Comparison of ENCODE assay signal across 8 cellular contexts in genomic region chr18:70195852-70196434, GRCh38. TPM values are rescaled to one million over a fixed set of nuclear protein-coding genes. Genes with fewer than 3 reads are reported as not detected.
DNase-seq lines count a peak whose midpoint lies in the region; ATAC-seq and TF ChIP-seq lines count a peak whose summit lies in the region.

No MANE protein-coding gene starts in this region.

- peaks cover 37% of the 10 kb centered on the region for H3K36me3 Mint-ChIP-seq in activated naive CD4-positive, alpha-beta T cell treated with anti-CD3 and anti-CD28 coated beads, Interleukin-2, amount 10 ng/mL, durations not matched to agents 7 days and 5 days
- peaks cover 0 to 6% of the 10 kb centered on the region in 2 donors for H3K36me3 Mint-ChIP-seq in activated naive CD4-positive, alpha-beta T cell treated with anti-CD3 and anti-CD28 coated beads, Interleukin-2, amount 50 U/mL, for 72 hours
- H3K36me3 Mint-ChIP-seq in endodermal cell (ENCODE audit: low read depth) = peaks cover 41% of the 10 kb centered on the region

- H3K36me3 ChIP-seq in Peyer's patch = peaks cover 0 to 44% (median 0%) of the 10 kb centered on the region in 3 donors
- peaks cover 48% of the 10 kb centered on the region for H3K36me3 ChIP-seq in endodermal cell (ENCODE audit: control insufficient read depth, insufficient read depth, low read length)
- H3K36me3 ChIP-seq in mesendoderm (ENCODE audit: control insufficient read depth, insufficient read depth, low read length) = peaks cover under 1% of the 10 kb centered on the region

- TF ChIP-seq CTCF in Peyer's patch (IDR thresholded peaks at IDR 0.05) (peak; percentile 34 to 89 (median 74)), endodermal cell (conservative IDR thresholded peaks at IDR 0.05) (peak; percentile 89)

- no peak for TF ChIP-seq POLR2A in Peyer's patch (IDR thresholded peaks at IDR 0.05)

- H2AK5ac ChIP-seq in mesendoderm (ENCODE audit: low read length) = no peak overlapping the region

- no peaks in the 10 kb centered on the region for H3K79me1 ChIP-seq in mesendoderm (ENCODE audit: low read length)

- H3K4me3 ChIP-seq in Peyer's patch = no peak overlapping the region
- peak overlapping the region; percentile 32 for H3K4me3 ChIP-seq in endodermal cell (ENCODE audit: low read length)
- H3K4me3 ChIP-seq in mesendoderm (ENCODE audit: low read length) = no peak overlapping the region

- H3K4me3 Mint-ChIP-seq in activated naive CD4-positive, alpha-beta T cell treated with anti-CD3 and anti-CD28 coated beads, Interleukin-2, amount 10 ng/mL, durations not matched to agents 7 days and 5 days = no peak overlapping the region
- H3K4me3 Mint-ChIP-seq in endodermal cell = no peak overlapping the region

- no peaks in the 10 kb centered on the region for H3K4me1 Mint-ChIP-seq in activated naive CD4-positive, alpha-beta T cell treated with anti-CD3 and anti-CD28 coated beads, Interleukin-2, amount 10 ng/mL, durations not matched to agents 7 days and 5 days
- peaks cover 17% of the 10 kb centered on the region for H3K4me1 Mint-ChIP-seq in endodermal cell

- no peak overlapping the region for H3K9ac ChIP-seq in endodermal cell (ENCODE audit: extremely low read depth, low read length, poor library complexity, severe bottlenecking)
- no peak overlapping the region for H3K9ac ChIP-seq in mesendoderm (ENCODE audit: low read length)

- H3K27me3 Mint-ChIP-seq in activated naive CD4-positive, alpha-beta T cell treated with anti-CD3 and anti-CD28 coated beads, Interleukin-2, amount 10 ng/mL, durations not matched to agents 7 days and 5 days = no peaks in the 10 kb centered on the region
- peaks cover 17% of the 10 kb centered on the region for H3K27me3 Mint-ChIP-seq in endodermal cell (ENCODE audit: insufficient read depth)

- H3K4me1 ChIP-seq in Peyer's patch = no peaks in the 10 kb centered on the region
- no peaks in the 10 kb centered on the region for H3K4me1 ChIP-seq in endodermal cell (ENCODE audit: control insufficient read depth, insufficient read depth, low read length)
- no peaks in the 10 kb centered on the region for H3K4me1 ChIP-seq in mesendoderm (ENCODE audit: control insufficient read depth, low read depth, low read length)

- H3K27ac ChIP-seq in Peyer's patch (no peak overlapping the region), endodermal cell (ENCODE audit: low read depth, low read length) (no peak overlapping the region), mesendoderm (ENCODE audit: low read depth, low read length) (no peak overlapping the region)

- H3K27me3 ChIP-seq in Peyer's patch = no peaks in the 10 kb centered on the region
- H3K27me3 ChIP-seq in endodermal cell (ENCODE audit: control insufficient read depth, insufficient read depth, low read length, poor library complexity, severe bottlenecking) = peaks cover 19% of the 10 kb centered on the region
- H3K27me3 ChIP-seq in mesendoderm (ENCODE audit: insufficient read depth, low read length, poor library complexity) = no peaks in the 10 kb centered on the region

- WGBS in endodermal cell (ENCODE audit: insufficient coverage in 1 of 2, insufficient read length in 1 of 2), 2 experiments = 74 to 86% methylated on average over 3 of the region's 5 CpGs
- WGBS in mesendoderm (ENCODE audit: extremely low coverage, insufficient coverage, low lambda C conversion rate) = no CpG with 5 or more reads among the region's 5 CpGs

- no peaks in the 10 kb centered on the region for H3K9me3 ChIP-seq in Peyer's patch
- H3K9me3 ChIP-seq in endodermal cell (ENCODE audit: control insufficient read depth, low read length) = no peaks in the 10 kb centered on the region

- no peak overlapping the region for H4K8ac ChIP-seq in mesendoderm (ENCODE audit: low read depth, low read length)

- peak; percentile 37 for DNase-seq in activated naive CD4-positive, alpha-beta T cell treated with anti-CD3 and anti-CD28 coated beads, Interleukin-2, amount 10 ng/mL, durations not matched to agents 7 days and 5 days
- DNase-seq in activated naive CD4-positive, alpha-beta T cell treated with anti-CD3 and anti-CD28 coated beads, Interleukin-2, amount 50 U/mL, for 72 hours (ENCODE audit: low spot score in 2 of 2) = no peak
- DNase-seq in Peyer's patch (peak in 1 of 3 donors; percentile 63), endodermal cell (peak; percentile 47), mesendoderm (peak; percentile 49), NCI-H524 treated with DMSO at 0.1 percent for 48 hours (lab: John Stamatoyannopoulos, UW) (no peak), NCI-H1048 (lab: John Stamatoyannopoulos, UW) (no peak)

- no peak overlapping the region for H3K4me2 ChIP-seq in mesendoderm (ENCODE audit: low read length)

- H3K79me2 ChIP-seq in mesendoderm (ENCODE audit: control insufficient read depth, insufficient read depth, low read length) = no peaks in the 10 kb centered on the region

- no peak for ATAC-seq in activated naive CD4-positive, alpha-beta T cell treated with anti-CD3 and anti-CD28 coated beads, Interleukin-2, amount 50 U/mL, for 72 hours
- ATAC-seq in HG03521 (IDR thresholded peaks at IDR 0.05; ENCODE audit: unreplicated experiment) = peak; percentile 35

- H3K56ac ChIP-seq in mesendoderm (ENCODE audit: low read length) = no peak overlapping the region

- no peak overlapping the region for H3K27ac Mint-ChIP-seq in activated naive CD4-positive, alpha-beta T cell treated with anti-CD3 and anti-CD28 coated beads, Interleukin-2, amount 10 ng/mL, durations not matched to agents 7 days and 5 days
- no peak overlapping the region for H3K27ac Mint-ChIP-seq in activated naive CD4-positive, alpha-beta T cell treated with anti-CD3 and anti-CD28 coated beads, Interleukin-2, amount 50 U/mL, for 72 hours
- no peak overlapping the region for H3K27ac Mint-ChIP-seq in endodermal cell

- no peak overlapping the region for H2BK120ac ChIP-seq in mesendoderm (ENCODE audit: low read depth, low read length)

- H3K23ac ChIP-seq in mesendoderm (ENCODE audit: low read length) = no peak overlapping the region

- H3K4ac ChIP-seq in mesendoderm (ENCODE audit: low read depth, low read length) = no peak overlapping the region

- no peaks in the 10 kb centered on the region for H3K9me3 Mint-ChIP-seq in activated naive CD4-positive, alpha-beta T cell treated with anti-CD3 and anti-CD28 coated beads, Interleukin-2, amount 10 ng/mL, durations not matched to agents 7 days and 5 days
- H3K9me3 Mint-ChIP-seq in activated naive CD4-positive, alpha-beta T cell treated with anti-CD3 and anti-CD28 coated beads, Interleukin-2, amount 50 U/mL, for 72 hours = no peaks in the 10 kb centered on the region
- no peaks in the 10 kb centered on the region for H3K9me3 Mint-ChIP-seq in endodermal cell

- no peak overlapping the region for H2BK5ac ChIP-seq in mesendoderm (ENCODE audit: low read length)

- no peak overlapping the region for H4K5ac ChIP-seq in mesendoderm (ENCODE audit: low read length)

- H2BK15ac ChIP-seq in mesendoderm (replicated peaks; ENCODE audit: low read depth) = no peak overlapping the region

- no peak overlapping the region for H3K18ac ChIP-seq in mesendoderm (ENCODE audit: low read length)

- CTCF ChIA-PET in activated naive CD4-positive, alpha-beta T cell treated with anti-CD3 and anti-CD28 coated beads, Interleukin-2, amount 10 ng/mL, durations not matched to agents 7 days and 5 days (lab: Charles Lee) = interaction anchor here (0.8 to 4.2 kb wide), 12 partner anchors 9 to 261 kb away, joined by 3 to 28 read pairs (median 6); partner anchors contain the start of gene RTTN

RNA-seq across cellular contexts. Expression of gene RTTN, which starts 9.5 kb away (rescaled TPM):
- total RNA-seq in activated naive CD4-positive, alpha-beta T cell treated with anti-CD3 and anti-CD28 coated beads, Interleukin-2, amount 50 U/mL, for 72 hours = 10 to 100 TPM; 35.2 to 48.6 TPM
- total RNA-seq in Peyer's patch (10 to 100 TPM; 15.3 to 28.1 (median 22.2) TPM), endodermal cell (10 to 100 TPM; 22.3 to 35.4 TPM)
- polyA plus RNA-seq in endodermal cell (2013, experiment 1 of 2) = 20.9 TPM
- polyA plus RNA-seq in endodermal cell (2013, experiment 2 of 2) = 21.4 TPM
- polyA plus RNA-seq in mesendoderm (2013, experiment 1 of 2) = 6.4 TPM
- polyA plus RNA-seq in mesendoderm (2013, experiment 2 of 2) = 6.1 TPM

Comparison
In these comparisons a context has a peak if more than half of its experiments do, and no peak if none do; other contexts are left out.
1. DNase-seq: peak in activated naive CD4-positive, alpha-beta T cell treated with anti-CD3 and anti-CD28 coated beads, Interleukin-2, amount 10 ng/mL, durations not matched to agents 7 days and 5 days (single experiment), endodermal cell (single experiment) and mesendoderm (single experiment); none in activated naive CD4-positive, alpha-beta T cell treated with anti-CD3 and anti-CD28 coated beads, Interleukin-2, amount 50 U/mL, for 72 hours (0 of 2), NCI-H524 treated with DMSO at 0.1 percent for 48 hours (single experiment) and NCI-H1048 (single experiment).